In genomic region chr2:188181439-188181838, GRCh38 we compare ENCODE assay signal across 12 cellular contexts.
DNase-seq lines count a peak whose midpoint lies in the region; ATAC-seq and TF ChIP-seq lines count a peak whose summit lies in the region.
"Had no signal": no experiment of that assay in that cellular context is flagged by ENCODE, and none has a peak within 500 bp of the region (broad histone marks: within the 10 kb centered on the region; RNA-seq: fewer than 3 reads in every experiment).

No MANE protein-coding gene starts in this region.

- TF ChIP-seq CTCF in endothelial cell (IDR thresholded peaks at IDR 0.05; ENCODE audit: unreplicated experiment) (no peak), smooth muscle cell (IDR thresholded peaks at IDR 0.05; ENCODE audit: borderline replicate concordance, insufficient read depth, poor library complexity, severe bottlenecking) (no peak)

- intact Hi-C loops in posterior vena cava (cut with DNase I) = no loop called here

- H3K4me1 Mint-ChIP-seq in activated naive CD8-positive, alpha-beta T cell (ENCODE audit: low read depth) = peaks cover 7% of the 10 kb centered on the region
- H3K4me1 Mint-ChIP-seq in activated naive CD8-positive, alpha-beta T cell treated with anti-CD3 and anti-CD28 coated beads, Interleukin-2, amount 50 U/mL, for 24 hours = peaks cover 6% of the 10 kb centered on the region
- peaks cover 5% of the 10 kb centered on the region for H3K4me1 Mint-ChIP-seq in endothelial cell (ENCODE audit: unreplicated experiment)
- no peaks in the 10 kb centered on the region for H3K4me1 Mint-ChIP-seq in stimulated activated memory B cell treated with anti-CD40 and anti-IgM and Interleukin-4, amounts not matched to agents 10 μg/mL and 1 μg/mL and 100 μg/mL, for 72 hours
- H3K4me1 Mint-ChIP-seq: central memory CD8-positive, alpha-beta T cell had no signal

- no peaks in the 10 kb centered on the region for H3F3A ChIP-seq in smooth muscle cell (ENCODE audit: low read depth)

- H3K9me3 Mint-ChIP-seq in activated naive CD8-positive, alpha-beta T cell (ENCODE audit: low read depth) = no peaks in the 10 kb centered on the region
- no peaks in the 10 kb centered on the region for H3K9me3 Mint-ChIP-seq in activated naive CD8-positive, alpha-beta T cell treated with anti-CD3 and anti-CD28 coated beads, Interleukin-2, amount 50 U/mL, for 24 hours
- no peaks in the 10 kb centered on the region for H3K9me3 Mint-ChIP-seq in endothelial cell (ENCODE audit: unreplicated experiment)
- H3K9me3 Mint-ChIP-seq in stimulated activated memory B cell treated with anti-CD40 and anti-IgM and Interleukin-4, amounts not matched to agents 10 μg/mL and 1 μg/mL and 100 μg/mL, for 72 hours = peaks cover 5% of the 10 kb centered on the region

- H4K20me1 ChIP-seq in smooth muscle cell (ENCODE audit: low read depth) = no peaks in the 10 kb centered on the region

- H3K36me3 ChIP-seq in smooth muscle cell (ENCODE audit: low read depth) = no peaks in the 10 kb centered on the region

- no peak overlapping the region for H3K27ac ChIP-seq in smooth muscle cell (ENCODE audit: low read depth)
- H3K27ac ChIP-seq: parathyroid adenoma had no signal

- H3K4me1 ChIP-seq in smooth muscle cell (ENCODE audit: low read depth) = no peaks in the 10 kb centered on the region
- H3K4me1 ChIP-seq: parathyroid adenoma had no signal

- peak overlapping the region; percentile 39 for H2AFZ ChIP-seq in smooth muscle cell (ENCODE audit: low read depth)
- H2AFZ ChIP-seq: parathyroid adenoma had no signal

- H3K36me3 Mint-ChIP-seq in activated naive CD8-positive, alpha-beta T cell = no peaks in the 10 kb centered on the region
- no peaks in the 10 kb centered on the region for H3K36me3 Mint-ChIP-seq in activated naive CD8-positive, alpha-beta T cell treated with anti-CD3 and anti-CD28 coated beads, Interleukin-2, amount 50 U/mL, for 24 hours (ENCODE audit: low read depth)
- no peaks in the 10 kb centered on the region for H3K36me3 Mint-ChIP-seq in endothelial cell (ENCODE audit: low read depth, unreplicated experiment)
- H3K36me3 Mint-ChIP-seq in stimulated activated memory B cell treated with anti-CD40 and anti-IgM and Interleukin-4, amounts not matched to agents 10 μg/mL and 1 μg/mL and 100 μg/mL, for 72 hours = no peaks in the 10 kb centered on the region

- H3K9me3 ChIP-seq in smooth muscle cell (replicated peaks; ENCODE audit: low read depth) = no peaks in the 10 kb centered on the region

- H3K4me3 Mint-ChIP-seq in activated naive CD8-positive, alpha-beta T cell = peak overlapping the region; percentile 36
- no peak overlapping the region for H3K4me3 Mint-ChIP-seq in activated naive CD8-positive, alpha-beta T cell treated with anti-CD3 and anti-CD28 coated beads, Interleukin-2, amount 50 U/mL, for 24 hours
- no peak overlapping the region for H3K4me3 Mint-ChIP-seq in endothelial cell (ENCODE audit: unreplicated experiment)
- no peak overlapping the region for H3K4me3 Mint-ChIP-seq in stimulated activated memory B cell treated with anti-CD40 and anti-IgM and Interleukin-4, amounts not matched to agents 10 μg/mL and 1 μg/mL and 100 μg/mL, for 72 hours
- H3K4me3 Mint-ChIP-seq: central memory CD8-positive, alpha-beta T cell had no signal

- WGBS in smooth muscle cell (ENCODE audit: low lambda C conversion rate) = 58% methylated on average over 4 of the region's 4 CpGs

- no peak overlapping the region for H3K9ac ChIP-seq in smooth muscle cell (ENCODE audit: low read depth)
- H3K9ac ChIP-seq: parathyroid adenoma had no signal

- H3K27ac Mint-ChIP-seq in activated naive CD8-positive, alpha-beta T cell = no peak overlapping the region
- H3K27ac Mint-ChIP-seq in activated naive CD8-positive, alpha-beta T cell treated with anti-CD3 and anti-CD28 coated beads, Interleukin-2, amount 50 U/mL, for 24 hours = no peak overlapping the region
- peak overlapping the region; percentile 61 for H3K27ac Mint-ChIP-seq in endothelial cell (ENCODE audit: unreplicated experiment)
- no peak overlapping the region for H3K27ac Mint-ChIP-seq in stimulated activated memory B cell treated with anti-CD40 and anti-IgM and Interleukin-4, amounts not matched to agents 10 μg/mL and 1 μg/mL and 100 μg/mL, for 72 hours

- ATAC-seq in activated naive CD8-positive, alpha-beta T cell treated with anti-CD3 and anti-CD28 coated beads, Interleukin-2, amount 50 U/mL, for 24 hours = no peak
- no peak for ATAC-seq in stimulated activated memory B cell treated with anti-CD40 and anti-IgM and Interleukin-4, amounts not matched to agents 10 μg/mL and 1 μg/mL and 100 μg/mL, for 72 hours
- ATAC-seq: left cardiac atrium had no signal

- no peaks in the 10 kb centered on the region for H3K79me2 ChIP-seq in smooth muscle cell (ENCODE audit: low read depth)
- H3K79me2 ChIP-seq: parathyroid adenoma had no signal

- no peak overlapping the region for H3K4me3 ChIP-seq in smooth muscle cell

- no peak overlapping the region for H3K4me2 ChIP-seq in smooth muscle cell

- no peak for DNase-seq in activated naive CD8-positive, alpha-beta T cell treated with anti-CD3 and anti-CD28 coated beads, Interleukin-2, amount 50 U/mL, for 24 hours
- DNase-seq in NCI-H1048 (lab: John Stamatoyannopoulos, UW) (peak; percentile 88), endothelial cell (ENCODE audit: low spot score) (peak; percentile 4), smooth muscle cell (lab: John Stamatoyannopoulos, UW; ENCODE audit: unreplicated experiment) (no peak), SHP77 (lab: John Stamatoyannopoulos, UW) (no peak), posterior vena cava (ENCODE audit: low spot score) (no peak)
- DNase-seq: activated CD4-positive, CD25-positive, alpha-beta regulatory T cell treated with anti-CD3 and anti-CD28 coated beads, Interleukin-2, amount 50 U/mL, for 72 hours; left cardiac atrium had no signal

- H3K27me3 ChIP-seq in smooth muscle cell (ENCODE audit: low read depth) = no peaks in the 10 kb centered on the region

- H3K27me3 Mint-ChIP-seq in activated naive CD8-positive, alpha-beta T cell = no peaks in the 10 kb centered on the region
- no peaks in the 10 kb centered on the region for H3K27me3 Mint-ChIP-seq in activated naive CD8-positive, alpha-beta T cell treated with anti-CD3 and anti-CD28 coated beads, Interleukin-2, amount 50 U/mL, for 24 hours
- no peaks in the 10 kb centered on the region for H3K27me3 Mint-ChIP-seq in endothelial cell (ENCODE audit: unreplicated experiment)
- no peaks in the 10 kb centered on the region for H3K27me3 Mint-ChIP-seq in stimulated activated memory B cell treated with anti-CD40 and anti-IgM and Interleukin-4, amounts not matched to agents 10 μg/mL and 1 μg/mL and 100 μg/mL, for 72 hours
- H3K27me3 Mint-ChIP-seq: central memory CD8-positive, alpha-beta T cell had no signal

Comparison
In these comparisons a context has a peak if more than half of its experiments do, and no peak if none do; other contexts are left out.
1. DNase-seq: peak in NCI-H1048 (single experiment) and endothelial cell (single experiment); none in activated naive CD8-positive, alpha-beta T cell treated with anti-CD3 and anti-CD28 coated beads, Interleukin-2, amount 50 U/mL, for 24 hours (single experiment), smooth muscle cell (single experiment), SHP77 (0 of 2) and posterior vena cava (single experiment).